ENCODE assay signal across 15 cellular contexts in the genomic region with DNA sequence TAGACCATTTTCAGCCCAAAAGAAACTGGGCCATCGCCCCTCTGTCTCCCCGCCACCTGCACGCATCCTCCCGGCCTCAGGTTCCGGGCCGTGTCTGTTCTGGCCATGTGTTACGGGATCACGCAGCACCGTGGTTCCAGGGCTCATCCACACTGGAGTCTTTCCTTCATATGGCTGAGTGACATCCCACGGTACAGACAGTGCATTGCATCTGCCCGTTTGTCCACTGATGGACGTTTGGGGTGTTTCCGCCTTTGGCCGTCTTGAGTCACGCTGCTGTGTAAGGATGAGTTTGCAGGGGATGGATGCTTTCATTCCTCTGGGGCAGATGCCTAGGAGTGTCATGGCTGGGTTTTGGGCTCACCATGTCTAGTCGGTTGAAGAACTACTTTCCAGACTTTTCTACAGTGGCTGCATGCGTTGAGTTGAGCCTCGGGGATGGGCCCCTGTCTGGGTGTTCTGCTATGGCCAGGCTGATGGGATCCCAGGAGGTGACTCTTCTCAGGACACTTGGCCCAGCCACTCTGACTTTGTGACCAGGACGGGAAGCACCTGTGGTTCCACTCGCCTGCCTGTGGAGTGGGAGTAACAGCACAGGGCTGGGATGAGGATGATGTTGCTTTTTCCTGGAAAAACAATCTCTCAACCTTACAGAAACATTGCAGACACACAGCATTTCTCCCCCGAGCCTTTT. TPM values are rescaled to one million over a fixed set of nuclear protein-coding genes. Genes with fewer than 3 reads are reported as not detected.
DNase-seq lines count a peak whose midpoint lies in the region; ATAC-seq, FAIRE-seq and TF ChIP-seq lines count a peak whose summit lies in the region.
"Had no signal": no experiment of that assay in that cellular context is flagged by ENCODE, and none has a peak within 500 bp of the region (broad histone marks: within the 10 kb centered on the region; RNA-seq: fewer than 3 reads in every experiment).

No MANE protein-coding gene starts in this region.

- no TSS peak for BruUV-seq in K562 (replicated peaks; lab: Mats Ljungman, UMichigan)

- peaks cover 69% of the 10 kb centered on the region for H3K4me1 Mint-ChIP-seq in CD14-positive monocyte

- CTCF ChIA-PET in K562 (lab: Yijun Ruan, JAX; ENCODE audit: low intra/inter-chr PET ratio), result no interaction called here

- H3K4me2 ChIP-seq in K562 (ENCODE audit: insufficient read depth, low read length), result no peak overlapping the region

- H3K27ac ChIP-seq in HL-60 (replicated peaks) (peak overlapping the region; percentile 88), K562 (ENCODE audit: extremely low read depth, low read depth, low read length) (peak overlapping the region; percentile 27; the same call in 2 of the 3 replicates)
- H3K27ac ChIP-seq: WERI-Rb-1 had no signal

- no peak overlapping the region for H3K4me3 ChIP-seq in HL-60 (replicated peaks; ENCODE audit: insufficient read depth, low read length)
- no peak overlapping the region for H3K4me3 ChIP-seq in K562
- H3K4me3 ChIP-seq: lower lobe of right lung had no signal

- in situ Hi-C loops in K562 (cut with MboI), result no loop called here

- H3K9ac ChIP-seq in K562 (ENCODE audit: insufficient read depth in 1 of 2, low read depth in 2 of 2, low read length in 2 of 2), result peak overlapping the region; percentile 4 to 28; a peak in 1 of 4 replicates

- H3K27me3 ChIP-seq in HL-60 (ENCODE audit: insufficient read depth, poor library complexity, severe bottlenecking) (no peaks in the 10 kb centered on the region), K562 (ENCODE audit: control insufficient read depth in 2 of 2, insufficient read depth in 2 of 2, low read length in 2 of 2) (no peaks in the 10 kb centered on the region)

- H3K79me2 ChIP-seq in K562 (ENCODE audit: control insufficient read depth, insufficient read depth, low read length), result no peaks in the 10 kb centered on the region

- no peak for TF ChIP-seq RAD21 in K562 (CRISPR knock-in tag; conservative IDR thresholded peaks at IDR 0.05 in 1 of 2, IDR thresholded peaks at IDR 0.05 in 1 of 2)

- TF ChIP-seq EP300 in K562 (IDR thresholded peaks at IDR 0.05; ENCODE audit: low read length), result no peak

- peak overlapping the region in 1 of 2 donors; percentile 1 for H3K4me3 Mint-ChIP-seq in CD14-positive monocyte
- H3K4me3 Mint-ChIP-seq: CD4-positive, alpha-beta T cell; HFFc6 had no signal

- no peaks in the 10 kb centered on the region for H3K9me3 ChIP-seq in K562 (replicated peaks; ENCODE audit: control insufficient read depth, insufficient read depth, low read depth, low read length)
- H3K9me3 ChIP-seq: lower lobe of right lung had no signal

- intact Hi-C loops in CD14-positive monocyte (cut with micrococcal nuclease) (no loop called here), K562 (cut with micrococcal nuclease) (no loop called here)

- peaks cover 46 to 78% of the 10 kb centered on the region in 2 donors for H3K36me3 Mint-ChIP-seq in CD14-positive monocyte

- 0 out of 2 replicates have a peak, but pooled peaks cover 5% of the 10 kb centered on the region for H4K20me1 ChIP-seq in K562 (replicated peaks; ENCODE audit: control insufficient read depth, insufficient read depth, low read length)

- H2AFZ ChIP-seq in K562 (ENCODE audit: low read depth, low read length), result no peak overlapping the region

- no peak for DNase-seq in CD14-positive monocyte (ENCODE audit: low spot score)
- no peak for DNase-seq in HL-60 (ENCODE audit: low read depth in 1 of 2, low spot score in 1 of 2)
- no peak for DNase-seq in K562 (ENCODE audit: extremely low read depth in 1 of 4, low spot score in 3 of 4)
- no peak for DNase-seq in D721Med (ENCODE audit: insufficient read length, low spot score)
- no peak for DNase-seq in SHP77 (lab: John Stamatoyannopoulos, UW)
- DNase-seq in DMS53 treated with DMSO at 0.1 percent for 48 hours (lab: John Stamatoyannopoulos, UW; ENCODE audit: unreplicated experiment), result no peak
- DNase-seq: CD4-positive, alpha-beta T cell; HFFc6; NCI-H1092; stimulated activated CD4-positive, alpha-beta T cell treated with anti-CD3 and anti-CD28 coated beads, Interleukin-4, amount 100 ng/mL, for 1 hour; WERI-Rb-1 had no signal

- ATAC-seq in GM18505 (IDR thresholded peaks at IDR 0.05; ENCODE audit: unreplicated experiment), result peak; percentile 8
- ATAC-seq in K562, result no peak
- no peak for ATAC-seq in HG03354 (IDR thresholded peaks at IDR 0.05; ENCODE audit: poor library complexity, severe bottlenecking, unreplicated experiment)
- ATAC-seq: lower lobe of right lung had no signal

- no peaks in the 10 kb centered on the region for H3K9me3 Mint-ChIP-seq in CD14-positive monocyte
- H3K9me3 Mint-ChIP-seq: CD4-positive, alpha-beta T cell; HFFc6 had no signal

- TF ChIP-seq CTCF in CD14-positive monocyte (IDR thresholded peaks at IDR 0.05) (peak; percentile 4), HL-60 (IDR thresholded peaks at IDR 0.05; ENCODE audit: insufficient read depth, low read length) (no peak), K562 (IDR thresholded peaks at IDR 0.05 in 2 of 3, conservative IDR thresholded peaks at IDR 0.05 in 1 of 3; ENCODE audit: insufficient read depth in 2 of 3, low read depth in 1 of 3, low read length in 3 of 3) (no peak), D721Med (IDR thresholded peaks at IDR 0.05; ENCODE audit: insufficient read depth, missing control alignments) (no peak)

- H3K36me3 ChIP-seq in K562 (ENCODE audit: control insufficient read depth, insufficient read depth, low read length), result peaks cover 57% of the 10 kb centered on the region; the same call in 2 of the 3 replicates

- H3K27me3 Mint-ChIP-seq in CD14-positive monocyte (ENCODE audit: low read depth in 3 of 3), result peaks cover 0 to 4% (median 0%) of the 10 kb centered on the region in 3 donors
- H3K27me3 Mint-ChIP-seq: CD4-positive, alpha-beta T cell had no signal

- POLR2A ChIA-PET in K562 (lab: Yijun Ruan, JAX), result interaction anchor here (0.8 to 1.6 kb wide), 6 partner anchors 12 to 167 kb away, joined by 3 to 5 read pairs (median 4); a partner anchor contains a TSS

- WGBS in K562 (ENCODE audit: insufficient coverage, low coverage, missing lambda C conversion rate), result 83% methylated on average over 21 of the region's 21 CpGs

- H3K4me1 ChIP-seq in K562 (replicated peaks in 1 of 2; ENCODE audit: control insufficient read depth in 2 of 2, insufficient read depth in 2 of 2, low read length in 2 of 2), result peaks cover 16 to 86% of the 10 kb centered on the region in 2 experiments

- peak overlapping the region; percentile 92 to 99 (median 98) for H3K27ac Mint-ChIP-seq in CD14-positive monocyte
- H3K27ac Mint-ChIP-seq: CD4-positive, alpha-beta T cell; HFFc6 had no signal

- FAIRE-seq in K562 (lab: Jason Lieb, UNC) (no peak), D721Med (lab: Jason Lieb, UNC) (no peak)
- FAIRE-seq: G401.6 had no signal

- peaks cover 4% of the 10 kb centered on the region for H3K9me1 ChIP-seq in K562 (ENCODE audit: control insufficient read depth, insufficient read depth, low read length)

- TF ChIP-seq POLR2A in GM18505 (IDR thresholded peaks at IDR 0.05; ENCODE audit: borderline replicate concordance, extremely low read depth, insufficient read depth, insufficient read length), result no peak
- 0 out of 2 replicates have a peak, but pooled peaks have one; percentile 27 for TF ChIP-seq POLR2A in K562 (conservative IDR thresholded peaks at IDR 0.05)

RNA-seq across cellular contexts. Expression of a gene that starts 16.8 kb away (rescaled TPM):
- polyA plus RNA-seq in CD14-positive monocyte (1 to 10 TPM; 2.7 to 4.6 TPM), K562 (2011; rRNA removed) (38.0 and 47.3 TPM in 2 replicates), K562 (2014; fragmentation: Illumina TruSeq; extraction: Trizol) (79.7 and 97.5 TPM in 2 replicates), K562 (2014; fragmentation: Nextera tagmentation; extraction: Ambion mirVana) (1 to 10 TPM in 1 of 2 experiments, under 1 TPM in 1; 0.89 to 1.8 TPM), K562 (2014; rRNA removed) (60.2 and 64.7 TPM in 2 replicates)
- total RNA-seq in K562 (2011; cell fraction: chromatin; rRNA removed; ENCODE audit: low replicate concordance), result 200 and 398 TPM in 2 replicates
- 176 and 196 TPM in 2 replicates for total RNA-seq in K562 (2011; cell fraction: nucleolus; rRNA removed)
- 186 and 220 TPM in 2 replicates for total RNA-seq in K562 (2011; cell fraction: nucleoplasm; rRNA removed)
- total RNA-seq in K562 (2014; rRNA removed) (68.6 and 84.3 TPM in 2 replicates), K562 (2014; rRNA removed; fragmentation: Illumina TruSeq; extraction: Trizol) (40.5 and 48.5 TPM in 2 replicates), K562 (2015; rRNA removed; fragmentation: Illumina TruSeq; extraction: Trizol) (51.6 and 52.9 TPM in 2 replicates), K562 (2021) (89.1 and 105 TPM in 2 replicates)
- 22.9 and 23.5 TPM in 2 replicates for polyA plus RNA-seq in K562 (2011; cell fraction: cytosol; rRNA removed)
- polyA plus RNA-seq in K562 (2011; cell fraction: nucleus; rRNA removed), result 233 and 286 TPM in 2 replicates
- 35.6 and 62.2 TPM in 2 replicates for polyA plus RNA-seq in K562 (2012)
- 23.9 and 28.6 TPM in 2 replicates for polyA minus RNA-seq in K562 (2011; rRNA and poly(A)+ RNA removed)
- 20.8 and 22.0 TPM in 2 replicates for polyA minus RNA-seq in K562 (2011; cell fraction: cytosol; rRNA and poly(A)+ RNA removed)
- polyA minus RNA-seq in K562 (2011; cell fraction: nucleus; rRNA and poly(A)+ RNA removed), result 66.5 and 104 TPM in 2 replicates

RNA-seq across cellular contexts. Expression of a gene that starts 30.1 kb away (rescaled TPM):
- 100 to 1,000 TPM; 115 to 120 TPM for polyA plus RNA-seq in CD14-positive monocyte
- 10.6 and 21.9 TPM in 2 replicates for total RNA-seq in K562 (2011; cell fraction: chromatin; rRNA removed; ENCODE audit: low replicate concordance)
- 19.5 and 22.0 TPM in 2 replicates for total RNA-seq in K562 (2011; cell fraction: nucleolus; rRNA removed)
- total RNA-seq in K562 (2011; cell fraction: nucleoplasm; rRNA removed), result 18.3 and 24.3 TPM in 2 replicates
- 23.1 and 29.0 TPM in 2 replicates for total RNA-seq in K562 (2014; rRNA removed)
- 20.8 and 21.1 TPM in 2 replicates for total RNA-seq in K562 (2014; rRNA removed; fragmentation: Illumina TruSeq; extraction: Trizol)
- total RNA-seq in K562 (2015; rRNA removed; fragmentation: Illumina TruSeq; extraction: Trizol), result 31.7 and 34.9 TPM in 2 replicates
- total RNA-seq in K562 (2021), result 43.5 and 48.1 TPM in 2 replicates
- polyA plus RNA-seq in K562 (2011; rRNA removed), result 46.6 and 58.0 TPM in 2 replicates
- polyA plus RNA-seq in K562 (2011; cell fraction: cytosol; rRNA removed), result 74.4 and 80.8 TPM in 2 replicates
- polyA plus RNA-seq in K562 (2011; cell fraction: nucleus; rRNA removed), result 36.5 and 43.3 TPM in 2 replicates
- polyA plus RNA-seq in K562 (2012), result 76.9 and 118 TPM in 2 replicates
- polyA plus RNA-seq in K562 (2014; fragmentation: Illumina TruSeq; extraction: Trizol), result 64.2 and 79.8 TPM in 2 replicates
- polyA plus RNA-seq in K562 (2014; fragmentation: Nextera tagmentation; extraction: Ambion mirVana), result 10 to 100 TPM; 12.4 to 17.1 TPM
- polyA plus RNA-seq in K562 (2014; rRNA removed), result 65.0 and 67.8 TPM in 2 replicates
- polyA minus RNA-seq in K562 (2011; rRNA and poly(A)+ RNA removed), result 33.5 and 37.4 TPM in 2 replicates
- 14.2 and 21.7 TPM in 2 replicates for polyA minus RNA-seq in K562 (2011; cell fraction: cytosol; rRNA and poly(A)+ RNA removed)
- polyA minus RNA-seq in K562 (2011; cell fraction: nucleus; rRNA and poly(A)+ RNA removed), result 9.0 and 14.1 TPM in 2 replicates

RNA-seq across cellular contexts. Expression of a gene that starts 58.9 kb away (rescaled TPM):
- polyA plus RNA-seq in CD14-positive monocyte (10 to 100 TPM; 24.9 to 26.2 TPM), K562 (2011; rRNA removed) (48.3 and 63.4 TPM in 2 replicates), K562 (2014; fragmentation: Illumina TruSeq; extraction: Trizol) (33.2 and 48.4 TPM in 2 replicates), K562 (2014; fragmentation: Nextera tagmentation; extraction: Ambion mirVana) (1 to 10 TPM; 1.5 TPM), K562 (2014; rRNA removed) (46.6 and 50.1 TPM in 2 replicates)
- total RNA-seq in K562 (2011; cell fraction: chromatin; rRNA removed; ENCODE audit: low replicate concordance), result 91.3 and 152 TPM in 2 replicates
- 92.9 and 103 TPM in 2 replicates for total RNA-seq in K562 (2011; cell fraction: nucleolus; rRNA removed)
- total RNA-seq in K562 (2011; cell fraction: nucleoplasm; rRNA removed), result 104 and 106 TPM in 2 replicates
- total RNA-seq in K562 (2014; rRNA removed) (41.3 and 50.4 TPM in 2 replicates), K562 (2014; rRNA removed; fragmentation: Illumina TruSeq; extraction: Trizol) (27.3 and 28.6 TPM in 2 replicates), K562 (2015; rRNA removed; fragmentation: Illumina TruSeq; extraction: Trizol) (33.7 and 35.7 TPM in 2 replicates), K562 (2021) (88.4 and 90.1 TPM in 2 replicates)
- 66.5 and 76.4 TPM in 2 replicates for polyA plus RNA-seq in K562 (2011; cell fraction: cytosol; rRNA removed)
- polyA plus RNA-seq in K562 (2011; cell fraction: nucleus; rRNA removed), result 70.1 and 87.0 TPM in 2 replicates
- polyA plus RNA-seq in K562 (2012), result 42.6 and 65.7 TPM in 2 replicates
- 40.0 and 57.0 TPM in 2 replicates for polyA minus RNA-seq in K562 (2011; rRNA and poly(A)+ RNA removed)
- polyA minus RNA-seq in K562 (2011; cell fraction: cytosol; rRNA and poly(A)+ RNA removed), result 48.7 and 66.4 TPM in 2 replicates
- polyA minus RNA-seq in K562 (2011; cell fraction: nucleus; rRNA and poly(A)+ RNA removed), result 26.1 and 32.4 TPM in 2 replicates
